ENCODE assay signal across 8 cellular contexts in genomic region chr16:23149267-23149992, GRCh38. TPM values are rescaled to one million over a fixed set of nuclear protein-coding genes. Genes with fewer than 3 reads are reported as not detected.
A peak's percentile ranks its signal among the peaks of the same experiment; 100 is the strongest.
DNase-seq lines count a peak whose midpoint lies in the region; ATAC-seq, FAIRE-seq and TF ChIP-seq lines count a peak whose summit lies in the region.

USP31 (minus strand) TSS chr16:23149452; CDS start chr16:23149270, 182 bp downstream.

- H3K4me3 ChIP-seq in adipocyte (ENCODE audit: low read length), result peak within 1 kb of the TSS; percentile 91
- peak within 1 kb of the TSS; percentile 58 for H3K4me3 ChIP-seq in cardiac muscle cell
- H3K4me3 ChIP-seq in pancreas, result peak within 1 kb of the TSS; percentile 57 to 81 (median 68)
- peak within 1 kb of the TSS; percentile 17 to 55 (median 50) for H3K4me3 ChIP-seq in thyroid gland (replicated peaks in 1 of 3)

- H3K4me1 ChIP-seq in adipocyte (ENCODE audit: control insufficient read depth, insufficient read depth, low read length) (peaks cover 13% of the 10 kb centered on the region), cardiac muscle cell (ENCODE audit: low read depth) (no peaks in the 10 kb centered on the region), pancreas (peaks cover 0 to 22% (median 4%) of the 10 kb centered on the region in 3 donors), thyroid gland (peaks cover 12 to 25% of the 10 kb centered on the region in 2 donors)

- H3K9me3 ChIP-seq in adipocyte (ENCODE audit: control insufficient read depth, low read length) (no peaks in the 10 kb centered on the region), cardiac muscle cell (ENCODE audit: low read depth) (no peaks in the 10 kb centered on the region), pancreas (no peaks in the 10 kb centered on the region), thyroid gland (no peaks in the 10 kb centered on the region)

- TF ChIP-seq POLR2A in thyroid gland (IDR thresholded peaks at IDR 0.05), result peak in 1 of 2 donors; percentile 73

- DNase-seq in GM13976 (ENCODE audit: low spot score) (peak; percentile 94), NCI-H1436 (lab: John Stamatoyannopoulos, UW) (peak; percentile 91), SW 1271 (lab: John Stamatoyannopoulos, UW) (peak; percentile 63 to 81), adipocyte (ENCODE audit: low read depth) (peak; percentile 99), cardiac muscle cell (ENCODE audit: low read depth in 1 of 2, low spot score in 1 of 2) (peak; percentile 98), pancreas (peak; percentile 94 to 99 (median 96)), thyroid gland (peak; percentile 95 to 97)

- H3K36me3 ChIP-seq in adipocyte (ENCODE audit: control insufficient read depth, insufficient read depth, low read length, severe bottlenecking), result no peaks in the 10 kb centered on the region
- H3K36me3 ChIP-seq in cardiac muscle cell, result no peaks in the 10 kb centered on the region
- no peaks in the 10 kb centered on the region for H3K36me3 ChIP-seq in pancreas
- H3K36me3 ChIP-seq in thyroid gland, result no peaks in the 10 kb centered on the region

- intact Hi-C loops in pancreas (cut with DNase I), result no loop called here
- intact Hi-C loops in thyroid gland (cut with DNase I), result no loop called here

- H3K27me3 ChIP-seq in adipocyte (replicated peaks; ENCODE audit: control insufficient read depth, insufficient read depth, low read length) (peaks cover 5% of the 10 kb centered on the region), cardiac muscle cell (peaks cover 3% of the 10 kb centered on the region), pancreas (no peaks in the 10 kb centered on the region), thyroid gland (no peaks in the 10 kb centered on the region)

- H3K27ac ChIP-seq in cardiac muscle cell, result no peak within 1 kb of the TSS
- H3K27ac ChIP-seq in pancreas, result peak within 1 kb of the TSS; percentile 37 to 72 (median 65)
- peak within 1 kb of the TSS in 2 of 3 donors; percentile 69 to 73 for H3K27ac ChIP-seq in thyroid gland

- FAIRE-seq in pancreas (lab: Jason Lieb, UNC), result no peak

- TF ChIP-seq CTCF in GM13976 (IDR thresholded peaks at IDR 0.05; ENCODE audit: borderline replicate concordance, control extremely low read depth, extremely low read depth, insufficient read depth, missing control alignments), result no peak
- no peak for TF ChIP-seq CTCF in cardiac muscle cell (IDR thresholded peaks at IDR 0.05; ENCODE audit: low read depth, low read length)
- TF ChIP-seq CTCF in pancreas (IDR thresholded peaks at IDR 0.05), result no peak
- TF ChIP-seq CTCF in thyroid gland (IDR thresholded peaks at IDR 0.05), result no peak

- peak within 1 kb of the TSS; percentile 83 for H3K9ac ChIP-seq in adipocyte (ENCODE audit: low read length)

- in situ Hi-C loops in GM13976 (cut with MboI; ENCODE audit: low sequenced_read_pairs, unreplicated experiment), result no loop called here

- 1% methylated on average over 32 to 75 of the region's 75 CpGs for WGBS in pancreas, 2 donors
- WGBS in thyroid gland, 2 donors, result 1 to 3% methylated on average over 9 to 16 of the region's 75 CpGs

- ATAC-seq in HG02852 (IDR thresholded peaks at IDR 0.05; ENCODE audit: unreplicated experiment), result peak; percentile 96
- peak; percentile 97 to 99 (median 98) for ATAC-seq in pancreas

RNA-seq across cellular contexts. Expression of gene USP31, which starts in this region (rescaled TPM):
- 7.1 and 8.7 TPM in 2 replicates for total RNA-seq in cardiac muscle cell
- 5.1 and 5.4 TPM in 2 replicates for polyA plus RNA-seq in cardiac muscle cell
- total RNA-seq in pancreas, result 1 to 10 TPM; 4.6 to 10.0 (median 5.7) TPM
- 1 to 10 TPM; 1.9 to 6.0 TPM for polyA plus RNA-seq in pancreas
- 10 to 100 TPM; 10.0 to 18.2 (median 13.2) TPM for total RNA-seq in thyroid gland
